ENCODE assay signal across 7 cellular contexts in the genomic region with DNA sequence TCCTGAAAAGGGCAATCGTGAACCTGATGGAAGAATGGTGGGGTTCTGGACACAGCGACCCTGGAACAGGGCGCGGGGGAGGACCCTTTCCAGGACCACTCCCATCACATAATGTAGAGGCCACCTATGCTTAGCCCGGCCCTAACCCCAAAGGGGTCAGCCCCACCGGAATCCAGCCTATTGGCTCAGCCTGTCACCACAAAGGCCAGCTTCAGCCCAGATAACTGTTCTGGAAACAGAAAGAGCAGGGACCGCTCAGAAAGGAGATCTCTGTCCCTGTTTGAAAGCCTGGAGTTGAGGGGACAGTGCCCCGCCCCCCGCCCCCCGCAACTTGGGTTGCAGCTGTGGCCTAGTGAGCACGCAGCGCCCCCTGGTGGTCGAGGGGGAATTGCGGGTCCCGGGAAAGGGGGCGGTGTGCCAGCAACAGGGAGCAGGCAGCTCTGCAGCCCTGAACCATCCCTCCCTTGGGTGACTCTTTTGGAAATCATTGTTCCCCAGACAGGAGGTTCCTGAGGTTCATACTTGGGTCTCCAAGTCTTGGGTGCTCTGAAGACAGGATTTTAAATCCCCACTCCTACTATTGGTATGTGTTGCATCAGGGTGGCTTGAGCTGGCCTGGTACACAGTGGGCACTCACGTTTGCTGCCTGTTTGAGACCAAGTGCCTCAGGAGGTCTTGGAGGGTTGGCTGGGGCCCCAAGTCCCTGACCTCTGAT. TPM values are rescaled to one million over a fixed set of nuclear protein-coding genes. Genes with fewer than 3 reads are reported as not detected.
DNase-seq lines count a peak whose midpoint lies in the region; ATAC-seq and TF ChIP-seq lines count a peak whose summit lies in the region.

No MANE protein-coding gene starts in this region.

- no peak overlapping the region for H3K4me3 ChIP-seq in cardiac fibroblast (replicated peaks in 1 of 2; ENCODE audit: low read depth in 2 of 2, low read length in 2 of 2)

- intact Hi-C loops in left colon (cut with DNase I, micrococcal nuclease), result loop anchor here in 1 of 2 donors (2.0 kb wide), 1 partner anchor 34 kb away; no protein-coding TSS in a partner anchor

- peak; percentile 93 for DNase-seq in GM03348 (ENCODE audit: low spot score)
- peak; percentile 33 to 52 for DNase-seq in Kasumi-1 (lab: John Stamatoyannopoulos, UW)
- DNase-seq in activated CD4-positive, CD25-positive, alpha-beta regulatory T cell (lab: John Stamatoyannopoulos, UW), result peak; percentile 46 to 72 (median 61)
- DNase-seq in cardiac fibroblast (ENCODE audit: low read depth in 2 of 2), result peak; percentile 55 to 58
- peak in 1 of 2 donors; percentile 75 for DNase-seq in left colon
- DNase-seq in stimulated activated CD4-positive, alpha-beta T cell treated with anti-CD3 and anti-CD28 coated beads, Interleukin-2, amount 100 ng/mL, for 48 hours, result peak; percentile 86

- ATAC-seq in left colon (peak; percentile 62), HG03095 (IDR thresholded peaks at IDR 0.05; ENCODE audit: unreplicated experiment) (no peak)

- peak; percentile 91 for TF ChIP-seq CTCF in cardiac fibroblast (IDR thresholded peaks at IDR 0.05; ENCODE audit: low read depth, low read length)

RNA-seq across cellular contexts. Expression of a gene that starts 1.5 kb away (rescaled TPM):
- total RNA-seq in left colon, result 10 to 100 TPM in 1 of 2 donors, 1 to 10 TPM in 1; 3.1 to 10.4 TPM

RNA-seq across cellular contexts. Expression of a gene that starts 21.6 kb away (rescaled TPM):
- total RNA-seq in left colon, result 1 to 10 TPM; 2.3 to 2.5 TPM

RNA-seq across cellular contexts. Expression of a gene that starts 29.1 kb away (rescaled TPM):
- 10 to 100 TPM in 1 of 2 donors, 1 to 10 TPM in 1; 6.4 to 20.7 TPM for total RNA-seq in left colon

RNA-seq across cellular contexts. Expression of a gene that starts 47.7 kb away (rescaled TPM):
- total RNA-seq in left colon, result not detected

RNA-seq across cellular contexts. Expression of a gene that starts 56.7 kb away (rescaled TPM):
- total RNA-seq in left colon, result 10 to 100 TPM; 13.3 to 19.8 TPM
